8 cellular contexts compared by ENCODE assay signal in genomic region chr2:171086352-171087290, GRCh38.
DNase-seq lines count a peak whose midpoint lies in the region; ATAC-seq and TF ChIP-seq lines count a peak whose summit lies in the region.

No MANE protein-coding gene starts in this region.

- peaks cover 54% of the 10 kb centered on the region for H3K79me2 ChIP-seq in OCI-LY3 (ENCODE audit: low read length)

- no peaks in the 10 kb centered on the region for H3K27me3 ChIP-seq in A673 (replicated peaks; ENCODE audit: insufficient read depth, low read depth, low read length, poor library complexity)
- no peaks in the 10 kb centered on the region for H3K27me3 ChIP-seq in OCI-LY3 (ENCODE audit: low read depth, low read length)

- peaks cover 22% of the 10 kb centered on the region for H3K4me1 ChIP-seq in A673 (ENCODE audit: insufficient read depth, low read length, poor library complexity, severe bottlenecking)
- peaks cover 6% of the 10 kb centered on the region; the same call in 1 of the 2 replicates for H3K4me1 ChIP-seq in OCI-LY3 (ENCODE audit: low read length)

- H2AFZ ChIP-seq in OCI-LY3 (ENCODE audit: low read depth, low read length) = no peak overlapping the region

- POLR2A ChIA-PET in A673 (lab: Charles Lee; ENCODE audit: low non-redundant PET) = interaction anchor here (0.6 kb wide), 1 partner anchor 16 kb away, joined by 4 read pairs; no protein-coding TSS in a partner anchor

- DNase-seq in A673 (ENCODE audit: low spot score) (peak; percentile 60), GM13977 (ENCODE audit: low spot score) (peak; percentile 9), head of caudate nucleus (peak in 29 of 42 donors; percentile 18 to 76 (median 47)), retinal pigment epithelial cell (ENCODE audit: low read depth) (peak; percentile 11), NCI-H1436 (lab: John Stamatoyannopoulos, UW) (no peak)
- peak; percentile 13 for DNase-seq in activated gamma-delta T cell treated with anti-CD3 and anti-CD28 coated beads, Interleukin-2, amount 50 U/mL, for 16 hours (ENCODE audit: low read depth)

- no peaks in the 10 kb centered on the region for H3K9me3 ChIP-seq in A673 (ENCODE audit: low read depth, low read length, poor library complexity, severe bottlenecking)
- H3K9me3 ChIP-seq in OCI-LY3 (ENCODE audit: insufficient read depth, low read length) = no peaks in the 10 kb centered on the region

- in situ Hi-C loops in GM13977 (cut with MboI; ENCODE audit: low pct_unique_long_range_greater_than_20kb, low sequenced_read_pairs, unreplicated experiment) = no loop called here

- H3K4me2 ChIP-seq in OCI-LY3 (ENCODE audit: low read length) = peak overlapping the region; percentile 37

- BruUV-seq in A673 (replicated peaks; lab: Mats Ljungman, UMichigan) = no TSS peak

- no peak overlapping the region for H3K9ac ChIP-seq in OCI-LY3 (ENCODE audit: low read length)

- CTCF ChIA-PET in A673 (lab: Charles Lee) = interaction anchor here (0.5 to 1.0 kb wide), 3 partner anchors 25 to 113 kb away, joined by 3 to 9 read pairs (median 4); no protein-coding TSS in a partner anchor

- no peak for ATAC-seq in GM19467 (IDR thresholded peaks at IDR 0.05; ENCODE audit: unreplicated experiment)

- peak; percentile 84 for TF ChIP-seq CTCF in A673 (conservative IDR thresholded peaks at IDR 0.05; ENCODE audit: low read depth, low read length)
- TF ChIP-seq CTCF in GM13977 (IDR thresholded peaks at IDR 0.05; ENCODE audit: extremely low read depth, insufficient read depth, missing control alignments) = peak; percentile 58
- TF ChIP-seq CTCF in OCI-LY3 (IDR thresholded peaks at IDR 0.05; ENCODE audit: low read depth, low read length) = peak; percentile 67
- TF ChIP-seq CTCF in retinal pigment epithelial cell (conservative IDR thresholded peaks at IDR 0.05; ENCODE audit: low read depth, low read length) = peak; percentile 76

- no peak overlapping the region for H3K27ac ChIP-seq in A673 (ENCODE audit: low read depth, low read length, poor library complexity, severe bottlenecking)
- no peak overlapping the region for H3K27ac ChIP-seq in OCI-LY3 (ENCODE audit: low read length)

- H4K20me1 ChIP-seq in OCI-LY3 (ENCODE audit: insufficient read depth, low read length) = peaks cover 49% of the 10 kb centered on the region

- H3K36me3 ChIP-seq in A673 (ENCODE audit: insufficient read depth, low read length, poor library complexity, severe bottlenecking) = no peaks in the 10 kb centered on the region
- H3K36me3 ChIP-seq in OCI-LY3 (replicated peaks; ENCODE audit: low read depth, low read length) = no peaks in the 10 kb centered on the region

- intact Hi-C loops in A673 (cut with micrococcal nuclease; ENCODE audit: unreplicated experiment) (loop anchor here (5.0 kb wide), 1 partner anchor 114 kb away; no protein-coding TSS in a partner anchor), head of caudate nucleus (cut with DNase I) (loop anchor here (10.0 kb wide), 1 partner anchor 112 kb away; no protein-coding TSS in a partner anchor)

- H3K4me3 ChIP-seq in A673 (ENCODE audit: low read depth, low read length, poor library complexity, severe bottlenecking) (no peak overlapping the region), OCI-LY3 (ENCODE audit: low read length) (no peak overlapping the region), retinal pigment epithelial cell (ENCODE audit: low read length) (no peak overlapping the region)
